In genomic region chr3:56801597-56802410, GRCh38 we compare ENCODE assay signal across 8 cellular contexts. TPM values are rescaled to one million over a fixed set of nuclear protein-coding genes. Genes with fewer than 3 reads are reported as not detected.
DNase-seq lines count a peak whose midpoint lies in the region; ATAC-seq and TF ChIP-seq lines count a peak whose summit lies in the region.

A gene with protein sequence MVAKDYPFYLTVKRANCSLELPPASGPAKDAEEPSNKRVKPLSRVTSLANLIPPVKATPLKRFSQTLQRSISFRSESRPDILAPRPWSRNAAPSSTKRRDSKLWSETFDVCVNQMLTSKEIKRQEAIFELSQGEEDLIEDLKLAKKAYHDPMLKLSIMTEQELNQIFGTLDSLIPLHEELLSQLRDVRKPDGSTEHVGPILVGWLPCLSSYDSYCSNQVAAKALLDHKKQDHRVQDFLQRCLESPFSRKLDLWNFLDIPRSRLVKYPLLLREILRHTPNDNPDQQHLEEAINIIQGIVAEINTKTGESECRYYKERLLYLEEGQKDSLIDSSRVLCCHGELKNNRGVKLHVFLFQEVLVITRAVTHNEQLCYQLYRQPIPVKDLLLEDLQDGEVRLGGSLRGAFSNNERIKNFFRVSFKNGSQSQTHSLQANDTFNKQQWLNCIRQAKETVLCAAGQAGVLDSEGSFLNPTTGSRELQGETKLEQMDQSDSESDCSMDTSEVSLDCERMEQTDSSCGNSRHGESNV (minus strand): TSS chr3:56801949. CDS start chr3:56801798, 151 bp downstream.

- peak within 1 kb of the TSS; percentile 94 for H3K4me2 ChIP-seq in BLaER1

- H3K27ac ChIP-seq in BLaER1 = 0 out of 2 replicates have a peak within 1 kb of the TSS, but pooled peaks have one; percentile 26
- H3K27ac ChIP-seq in endodermal cell (ENCODE audit: low read depth, low read length) = no peak within 1 kb of the TSS
- no peak within 1 kb of the TSS for H3K27ac ChIP-seq in mesodermal cell (ENCODE audit: low read depth, low read length, severe bottlenecking)

- DNase-seq in NK-92 (lab: John Stamatoyannopoulos, UW; ENCODE audit: unreplicated experiment) (peak; percentile 10), endodermal cell (peak; percentile 95)
- DNase-seq in activated CD8-positive, alpha-beta memory T cell treated with anti-CD3 and anti-CD28 coated beads, Interleukin-2, amount 50 U/mL, for 1 hour (ENCODE audit: extremely low read depth) = peak; percentile 52
- peak; percentile 83 to 85 for DNase-seq in stimulated activated CD8-positive, alpha-beta memory T cell treated with anti-CD3 and anti-CD28 coated beads, Interleukin-15, amount 100 ng/mL, for 48 hours (ENCODE audit: low read depth in 2 of 2)

- peak within 1 kb of the TSS; percentile 69 for H3K4me3 ChIP-seq in BLaER1
- peak within 1 kb of the TSS; percentile 96 for H3K4me3 ChIP-seq in endodermal cell (ENCODE audit: low read length)
- H3K4me3 ChIP-seq in mesodermal cell (ENCODE audit: extremely low read depth, insufficient read depth, low read length, poor library complexity, severe bottlenecking) = peak within 1 kb of the TSS; percentile 53

- H3K27me3 Mint-ChIP-seq in endodermal cell (ENCODE audit: insufficient read depth) = peaks cover 4% of the 10 kb centered on the region

- ATAC-seq in HG03439 (IDR thresholded peaks at IDR 0.05; ENCODE audit: unreplicated experiment) = peak; percentile 83

- peak within 1 kb of the TSS; percentile 81 for H3K4me3 Mint-ChIP-seq in endodermal cell

- no peaks in the 10 kb centered on the region for H3K9me3 ChIP-seq in BLaER1
- no peaks in the 10 kb centered on the region for H3K9me3 ChIP-seq in endodermal cell (ENCODE audit: control insufficient read depth, low read length)
- H3K9me3 ChIP-seq in mesodermal cell (ENCODE audit: control insufficient read depth, low read length) = no peaks in the 10 kb centered on the region

- no peaks in the 10 kb centered on the region for H3K36me3 ChIP-seq in BLaER1
- H3K36me3 ChIP-seq in endodermal cell (ENCODE audit: control insufficient read depth, insufficient read depth, low read length) = no peaks in the 10 kb centered on the region
- H3K36me3 ChIP-seq in mesodermal cell (ENCODE audit: control insufficient read depth, insufficient read depth, low read length) = no peaks in the 10 kb centered on the region

- peak; percentile 77 for TF ChIP-seq CTCF in endodermal cell (conservative IDR thresholded peaks at IDR 0.05)

- H3K27me3 ChIP-seq in BLaER1 = peaks cover 27% of the 10 kb centered on the region
- H3K27me3 ChIP-seq in endodermal cell (ENCODE audit: control insufficient read depth, insufficient read depth, low read length, poor library complexity, severe bottlenecking) = no peaks in the 10 kb centered on the region

- no peaks in the 10 kb centered on the region for H3K36me3 Mint-ChIP-seq in endodermal cell (ENCODE audit: low read depth)

- peaks cover 19% of the 10 kb centered on the region; the same call in 1 of the 2 replicates for H4K20me1 ChIP-seq in BLaER1

- TF ChIP-seq POLR2A in GM19193 (IDR thresholded peaks at IDR 0.05; ENCODE audit: extremely low read depth, insufficient read depth, insufficient read length) = peak; percentile 75

- H3K9me3 Mint-ChIP-seq in endodermal cell = no peaks in the 10 kb centered on the region

- WGBS in endodermal cell (ENCODE audit: insufficient coverage in 1 of 2, insufficient read length in 1 of 2), 2 experiments = 1% methylated on average over 37 to 65 of the region's 65 CpGs
- WGBS in mesodermal cell (ENCODE audit: insufficient coverage in 2 of 2), 2 experiments = 0 to 2% methylated on average over 19 to 47 of the region's 65 CpGs

- H3K4me1 ChIP-seq in BLaER1 = peaks cover 16% of the 10 kb centered on the region; the same call in 1 of the 2 replicates
- H3K4me1 ChIP-seq in endodermal cell (ENCODE audit: control insufficient read depth, insufficient read depth, low read length) = peaks cover 5% of the 10 kb centered on the region
- peaks cover 3% of the 10 kb centered on the region for H3K4me1 ChIP-seq in mesodermal cell (ENCODE audit: control insufficient read depth, insufficient read depth, low read length, poor library complexity, severe bottlenecking)

- H3K4me1 Mint-ChIP-seq in endodermal cell = peaks cover 29% of the 10 kb centered on the region

- H3K9ac ChIP-seq in BLaER1 (peak within 1 kb of the TSS; percentile 63), endodermal cell (ENCODE audit: extremely low read depth, low read length, poor library complexity, severe bottlenecking) (peak within 1 kb of the TSS; percentile 52)

- H3K27ac Mint-ChIP-seq in endodermal cell = peak within 1 kb of the TSS; percentile 67

RNA-seq across cellular contexts. Expression of the gene that starts here (rescaled TPM):
- 10 to 100 TPM; 12.7 to 14.1 TPM for total RNA-seq in endodermal cell
- polyA plus RNA-seq in endodermal cell (2013, experiment 1 of 2) = 5.8 TPM
- polyA plus RNA-seq in endodermal cell (2013, experiment 2 of 2) = 5.6 TPM
- 28.3 TPM for polyA plus RNA-seq in mesodermal cell (2013, experiment 1 of 2)
- polyA plus RNA-seq in mesodermal cell (2013, experiment 2 of 2) = 29.1 TPM

Comparison
In these comparisons a context has a peak if more than half of its experiments do, and no peak if none do; other contexts are left out.
1. DNase-seq: peak in every context shown above with its lines; median percentile 95 in endodermal cell; 84 in stimulated activated CD8-positive, alpha-beta memory T cell treated with anti-CD3 and anti-CD28 coated beads, Interleukin-15, amount 100 ng/mL, for 48 hours; 52 in activated CD8-positive, alpha-beta memory T cell treated with anti-CD3 and anti-CD28 coated beads, Interleukin-2, amount 50 U/mL, for 1 hour; 10 in NK-92.